Comparison of ENCODE assay signal across 2 cellular contexts in the genomic region with DNA sequence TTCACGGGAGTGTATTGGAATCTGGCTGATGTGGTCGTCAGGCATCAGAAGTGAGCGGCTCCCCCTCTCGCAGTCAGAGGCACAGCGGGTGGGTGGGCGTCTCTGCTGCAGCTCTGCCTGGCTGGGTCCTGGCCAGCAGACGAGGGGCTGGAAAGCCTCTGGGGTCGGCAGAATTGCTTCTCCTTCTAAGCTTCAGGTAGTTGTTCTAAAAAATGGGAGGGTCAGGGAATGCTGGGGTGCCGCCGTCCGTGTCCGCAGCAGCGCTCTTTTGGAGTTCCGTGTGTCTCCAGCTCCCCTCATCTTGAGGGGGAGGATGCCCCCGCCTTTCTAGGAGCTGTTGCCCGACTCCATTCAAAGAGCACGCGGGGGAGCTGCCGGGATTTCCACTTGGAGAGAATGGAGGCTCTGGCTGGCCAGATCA.
TF ChIP-seq lines count a peak whose summit lies in the region.

No MANE protein-coding gene starts in this region.

TF ChIP-seq in IMR-90, 13 proteins besides CTCF, POLR2A, EP300 and RAD21:
- TF ChIP-seq, protein P1, sequence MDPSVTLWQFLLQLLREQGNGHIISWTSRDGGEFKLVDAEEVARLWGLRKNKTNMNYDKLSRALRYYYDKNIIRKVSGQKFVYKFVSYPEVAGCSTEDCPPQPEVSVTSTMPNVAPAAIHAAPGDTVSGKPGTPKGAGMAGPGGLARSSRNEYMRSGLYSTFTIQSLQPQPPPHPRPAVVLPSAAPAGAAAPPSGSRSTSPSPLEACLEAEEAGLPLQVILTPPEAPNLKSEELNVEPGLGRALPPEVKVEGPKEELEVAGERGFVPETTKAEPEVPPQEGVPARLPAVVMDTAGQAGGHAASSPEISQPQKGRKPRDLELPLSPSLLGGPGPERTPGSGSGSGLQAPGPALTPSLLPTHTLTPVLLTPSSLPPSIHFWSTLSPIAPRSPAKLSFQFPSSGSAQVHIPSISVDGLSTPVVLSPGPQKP (IDR thresholded peaks at IDR 0.05; ENCODE audit: borderline replicate concordance, low read depth, low read length) = no peak
- no peak for TF ChIP-seq MAZ (IDR thresholded peaks at IDR 0.05; ENCODE audit: borderline replicate concordance, low read depth, low read length)
- TF ChIP-seq RCOR1 (IDR thresholded peaks at IDR 0.05; ENCODE audit: insufficient replicate concordance, low read length) = no peak
- TF ChIP-seq USF2 (IDR thresholded peaks at IDR 0.05; ENCODE audit: low read depth, low read length) = no peak
- no peak for TF ChIP-seq CEBPB (IDR thresholded peaks at IDR 0.05; ENCODE audit: low read depth, low read length)
- no peak for TF ChIP-seq FOS (IDR thresholded peaks at IDR 0.05; ENCODE audit: low read depth, low read length)
- no peak for TF ChIP-seq MXI1 (IDR thresholded peaks at IDR 0.05; ENCODE audit: borderline replicate concordance, low read depth, low read length)
- TF ChIP-seq SMC3 (IDR thresholded peaks at IDR 0.05; ENCODE audit: low read depth, low read length) = no peak
- no peak for TF ChIP-seq CHD1 (IDR thresholded peaks at IDR 0.05; ENCODE audit: low read depth, low read length)
- no peak for TF ChIP-seq RFX5 (IDR thresholded peaks at IDR 0.05; ENCODE audit: low read depth, low read length)
- no peak for TF ChIP-seq BHLHE40 (IDR thresholded peaks at IDR 0.05; ENCODE audit: low read depth, low read length)
- no peak for TF ChIP-seq MAFK (IDR thresholded peaks at IDR 0.05; ENCODE audit: low read depth, low read length)
- TF ChIP-seq NFE2L2 (IDR thresholded peaks at IDR 0.05; ENCODE audit: low read depth, low read length) = no peak

TF ChIP-seq in H1, 55 proteins besides CTCF, POLR2A, EP300 and RAD21:
- no peak for TF ChIP-seq TEAD4 (IDR thresholded peaks at IDR 0.05; ENCODE audit: low read depth, low read length)
- no peak for TF ChIP-seq CHD1 (IDR thresholded peaks at IDR 0.05; ENCODE audit: low read depth, low read length)
- no peak for TF ChIP-seq MAX (IDR thresholded peaks at IDR 0.05)
- TF ChIP-seq CHD7 (IDR thresholded peaks at IDR 0.05; ENCODE audit: insufficient replicate concordance, low read length) = no peak
- no peak for TF ChIP-seq BCL11A (IDR thresholded peaks at IDR 0.05; ENCODE audit: low read depth in 2 of 2, low read length in 2 of 2)
- TF ChIP-seq SP1 (IDR thresholded peaks at IDR 0.05; ENCODE audit: low read depth, low read length) = no peak
- no peak for TF ChIP-seq POU5F1 (IDR thresholded peaks at IDR 0.05; ENCODE audit: low read depth, low read length)
- no peak for TF ChIP-seq NANOG (IDR thresholded peaks at IDR 0.05; ENCODE audit: insufficient read depth, low read depth, low read length, poor library complexity, severe bottlenecking)
- TF ChIP-seq GTF2F1 (IDR thresholded peaks at IDR 0.05; ENCODE audit: borderline replicate concordance, low read depth, low read length) = no peak
- TF ChIP-seq NRF1 (IDR thresholded peaks at IDR 0.05; ENCODE audit: low read depth, low read length) = no peak
- TF ChIP-seq GABPA (IDR thresholded peaks at IDR 0.05; ENCODE audit: borderline replicate concordance, insufficient read depth, low read length) = no peak
- no peak for TF ChIP-seq EZH2 (IDR thresholded peaks at IDR 0.05; ENCODE audit: low read depth, low read length, severe bottlenecking)
- TF ChIP-seq CBX8 (IDR thresholded peaks at IDR 0.05; ENCODE audit: borderline replicate concordance, low read depth, low read length) = no peak
- TF ChIP-seq MAFK (IDR thresholded peaks at IDR 0.05; ENCODE audit: low read depth, low read length) = no peak
- TF ChIP-seq RBBP5 (IDR thresholded peaks at IDR 0.05; ENCODE audit: borderline replicate concordance, low read depth, low read length) = no peak
- TF ChIP-seq POLR2AphosphoS5 (IDR thresholded peaks at IDR 0.05; ENCODE audit: low read depth, low read length) = no peak
- TF ChIP-seq SIN3A (conservative IDR thresholded peaks at IDR 0.05 in 1 of 2, IDR thresholded peaks at IDR 0.05 in 1 of 2; ENCODE audit: low read depth in 1 of 2, low read length in 2 of 2) = no peak
- no peak for TF ChIP-seq TAF1 (IDR thresholded peaks at IDR 0.05; ENCODE audit: low read depth, low read length)
- TF ChIP-seq ASH2L (IDR thresholded peaks at IDR 0.05; ENCODE audit: low read length) = no peak
- TF ChIP-seq FOSL1 (IDR thresholded peaks at IDR 0.05; ENCODE audit: insufficient read depth, low read depth, low read length) = no peak
TF ChIP-seq in H1: peak in this region for 0.
